In genomic region chr3:71262368-71263265, GRCh38 we compare ENCODE assay signal across 19 cellular contexts.
A peak's percentile ranks its signal among the peaks of the same experiment; 100 is the strongest.
DNase-seq lines count a peak whose midpoint lies in the region; ATAC-seq, FAIRE-seq and TF ChIP-seq lines count a peak whose summit lies in the region.
"Had no signal": no experiment of that assay in that cellular context is flagged by ENCODE, and none has a peak within 500 bp of the region (broad histone marks: within the 10 kb centered on the region; RNA-seq: fewer than 3 reads in every experiment).

No MANE protein-coding gene starts in this region.

- POLR2A ChIA-PET in A549 (lab: Yijun Ruan, JAX): no interaction called here
- POLR2A ChIA-PET in naive thymus-derived CD8-positive, alpha-beta T cell (lab: Charles Lee): interaction anchor here (0.7 kb wide), 1 partner anchor 322 kb away, joined by 12 read pairs; no protein-coding TSS in a partner anchor

- H3K4me1 Mint-ChIP-seq in naive thymus-derived CD8-positive, alpha-beta T cell: peaks cover 54 to 83% (median 76%) of the 10 kb centered on the region in 4 donors
- H3K4me1 Mint-ChIP-seq in glutamatergic neuron (ENCODE audit: low read depth, unreplicated experiment): peaks cover 9% of the 10 kb centered on the region

- H3K4me2 ChIP-seq in A549 (peak overlapping the region; percentile 15; the same call in 1 of the 3 replicates), mammary epithelial cell (ENCODE audit: insufficient read depth, low read depth, low read length) (no peak overlapping the region)

- TF ChIP-seq RAD21 in A549 (conservative IDR thresholded peaks at IDR 0.05 in 1 of 2, IDR thresholded peaks at IDR 0.05 in 1 of 2): no peak

- BruUV-seq in mammary epithelial cell (replicated peaks; lab: Mats Ljungman, UMichigan): no TSS peak

- FAIRE-seq in A549 (lab: Jason Lieb, UNC): no peak
- FAIRE-seq in bronchial epithelial cell (lab: Jason Lieb, UNC): peak; percentile 28
- FAIRE-seq: GM12892 had no signal

- H3K27ac ChIP-seq in A549: peak overlapping the region; percentile 11 to 76; a peak in 3 of 6 replicates
- H3K27ac ChIP-seq in mammary epithelial cell (ENCODE audit: insufficient read depth, low read depth, low read length): no peak overlapping the region
- H3K27ac ChIP-seq: epithelial cell of prostate, GM23248, ovary, vagina had no signal

- in situ Hi-C loops in mammary epithelial cell (cut with MboI; ENCODE audit: low sequenced_read_pairs in 2 of 2): no loop called here

- H3K4me1 ChIP-seq in A549 (peaks cover 55% of the 10 kb centered on the region), mammary epithelial cell (ENCODE audit: insufficient read depth, low read length) (peaks cover 15% of the 10 kb centered on the region)

- no peaks in the 10 kb centered on the region for H4K20me1 ChIP-seq in mammary epithelial cell (ENCODE audit: insufficient read depth, low read length)

- intact Hi-C loops in mammary epithelial cell (cut with micrococcal nuclease): no loop called here

- no peaks in the 10 kb centered on the region for H3K9me3 Mint-ChIP-seq in naive thymus-derived CD8-positive, alpha-beta T cell
- H3K9me3 Mint-ChIP-seq in glutamatergic neuron (ENCODE audit: unreplicated experiment): peaks cover 2% of the 10 kb centered on the region
- H3K9me3 Mint-ChIP-seq: central memory CD8-positive, alpha-beta T cell had no signal

- H3K27me3 Mint-ChIP-seq in naive thymus-derived CD8-positive, alpha-beta T cell: no peaks in the 10 kb centered on the region
- no peaks in the 10 kb centered on the region for H3K27me3 Mint-ChIP-seq in glutamatergic neuron (ENCODE audit: unreplicated experiment)
- H3K27me3 Mint-ChIP-seq: central memory CD8-positive, alpha-beta T cell had no signal

- no peak for TF ChIP-seq POLR2A in A549 (IDR thresholded peaks at IDR 0.05; ENCODE audit: low read length)

- no peak overlapping the region for H3K9ac ChIP-seq in mammary epithelial cell (ENCODE audit: insufficient read depth, low read length)
- H3K9ac ChIP-seq: GM23248 had no signal

- no peak overlapping the region for H2AFZ ChIP-seq in mammary epithelial cell (ENCODE audit: low read depth, low read length)
- H2AFZ ChIP-seq: GM23248 had no signal

- H3K9me3 ChIP-seq in A549: no peaks in the 10 kb centered on the region
- H3K9me3 ChIP-seq in mammary epithelial cell (replicated peaks; ENCODE audit: insufficient read depth, low read length): no peaks in the 10 kb centered on the region
- H3K9me3 ChIP-seq: ovary, vagina had no signal

- H3K36me3 Mint-ChIP-seq in naive thymus-derived CD8-positive, alpha-beta T cell: peaks cover 10 to 74% (median 21%) of the 10 kb centered on the region in 3 donors
- no peaks in the 10 kb centered on the region for H3K36me3 Mint-ChIP-seq in glutamatergic neuron (ENCODE audit: unreplicated experiment)

- CTCF ChIA-PET in A549 (lab: Yijun Ruan, JAX) (interaction anchor here (0.6 to 1.2 kb wide), 4 partner anchors 8 to 1758 kb away, joined by 3 to 5 read pairs (median 4); no protein-coding TSS in a partner anchor), mammary epithelial cell (lab: Charles Lee; ENCODE audit: low non-redundant PET) (no interaction called here)

- no peaks in the 10 kb centered on the region for H3K79me2 ChIP-seq in mammary epithelial cell (ENCODE audit: insufficient read depth, low read length)

- H3K36me3 ChIP-seq in bronchial epithelial cell (ENCODE audit: control insufficient read depth, insufficient read depth, low read length) (no peaks in the 10 kb centered on the region), mammary epithelial cell (ENCODE audit: insufficient read depth, low read length) (no peaks in the 10 kb centered on the region)
- H3K36me3 ChIP-seq: ovary, vagina had no signal

- peak overlapping the region in 9 of 10 donors; percentile 10 to 62 (median 38) for H3K4me3 Mint-ChIP-seq in naive thymus-derived CD8-positive, alpha-beta T cell
- no peak overlapping the region for H3K4me3 Mint-ChIP-seq in glutamatergic neuron (ENCODE audit: unreplicated experiment)
- H3K4me3 Mint-ChIP-seq: central memory CD8-positive, alpha-beta T cell had no signal

- TF ChIP-seq CTCF in A549 (IDR thresholded peaks at IDR 0.05) (no peak), bronchial epithelial cell (IDR thresholded peaks at IDR 0.05; ENCODE audit: insufficient read depth, low read length, severe bottlenecking) (no peak), mammary epithelial cell (conservative IDR thresholded peaks at IDR 0.05 in 1 of 2, IDR thresholded peaks at IDR 0.05 in 1 of 2; ENCODE audit: extremely low read depth in 1 of 2, insufficient read depth in 1 of 2, low read depth in 1 of 2, low read length in 2 of 2) (no peak), glutamatergic neuron (IDR thresholded peaks at IDR 0.05; ENCODE audit: partially characterized antibody, unreplicated experiment) (no peak)

- H3K4me3 ChIP-seq in A549 (no peak overlapping the region), bronchial epithelial cell (ENCODE audit: low read depth, low read length) (no peak overlapping the region), mammary epithelial cell (replicated peaks in 1 of 3; ENCODE audit: insufficient read depth in 1 of 3, low read depth in 2 of 3, low read length in 3 of 3) (no peak overlapping the region)
- H3K4me3 ChIP-seq: GM23248, ovary, vagina had no signal

- H3K27me3 ChIP-seq in bronchial epithelial cell (ENCODE audit: control insufficient read depth, insufficient read depth, low read length): no peaks in the 10 kb centered on the region
- no peaks in the 10 kb centered on the region for H3K27me3 ChIP-seq in mammary epithelial cell (ENCODE audit: insufficient read depth, low read length)
- H3K27me3 ChIP-seq: ovary, vagina had no signal

- H3K27ac Mint-ChIP-seq in naive thymus-derived CD8-positive, alpha-beta T cell: peak overlapping the region; percentile 4 to 89 (median 74)
- no peak overlapping the region for H3K27ac Mint-ChIP-seq in glutamatergic neuron (ENCODE audit: unreplicated experiment)

- ATAC-seq in A549 (no peak), HG03159 (IDR thresholded peaks at IDR 0.05; ENCODE audit: unreplicated experiment) (peak; percentile 54), HG02571 (IDR thresholded peaks at IDR 0.05; ENCODE audit: unreplicated experiment) (no peak)
- no peak for ATAC-seq in naive thymus-derived CD8-positive, alpha-beta T cell

- DNase-seq in A549 (ENCODE audit: low read depth in 1 of 2, low spot score in 1 of 2) (no peak), bronchial epithelial cell (ENCODE audit: low read depth) (no peak), mammary epithelial cell (no peak), glutamatergic neuron (no peak), SHP77 treated with DMSO at 0.1 percent for 48 hours (lab: John Stamatoyannopoulos, UW) (no peak)
- DNase-seq in naive thymus-derived CD8-positive, alpha-beta T cell: no peak
- DNase-seq: activated effector memory CD4-positive, alpha-beta T cell treated with Interleukin-2 at 50 U/mL for 16 hours; GM23248; hypothalamus; mesendoderm; NCI-H2171 treated with DMSO at 0.1 percent for 48 hours; OCI-M1; ovary had no signal

- TF ChIP-seq EP300 in A549 (IDR thresholded peaks at IDR 0.05): no peak

- dilution Hi-C loops in mammary epithelial cell (cut with HindIII; ENCODE audit: low sequenced_read_pairs): no loop called here

- WGBS in A549 (ENCODE audit: missing lambda C conversion rate): 81% methylated on average over 8 of the region's 8 CpGs
- 53% methylated on average over 6 of the region's 8 CpGs for WGBS in mammary epithelial cell (ENCODE audit: low coverage, missing lambda C conversion rate)

TF ChIP-seq in A549, 52 proteins besides CTCF, POLR2A, EP300 and RAD21:
- TF ChIP-seq BCL3 (IDR thresholded peaks at IDR 0.05) (no peak), MAFK (IDR thresholded peaks at IDR 0.05; ENCODE audit: partially characterized antibody) (no peak), TP53 (CRISPR knock-in tag; IDR thresholded peaks at IDR 0.05) (no peak), ESRRA (IDR thresholded peaks at IDR 0.05; ENCODE audit: borderline replicate concordance, low read length) (no peak), FOXS1 (CRISPR knock-in tag; IDR thresholded peaks at IDR 0.05) (no peak), ZC3H11A (IDR thresholded peaks at IDR 0.05) (no peak), RFX5 (IDR thresholded peaks at IDR 0.05) (no peak), ZNF302 (CRISPR knock-in tag; IDR thresholded peaks at IDR 0.05) (no peak), SMC3 (IDR thresholded peaks at IDR 0.05) (no peak), JUN (IDR thresholded peaks at IDR 0.05) (no peak)
